ENCODE assay signal across 8 cellular contexts in the genomic region with DNA sequence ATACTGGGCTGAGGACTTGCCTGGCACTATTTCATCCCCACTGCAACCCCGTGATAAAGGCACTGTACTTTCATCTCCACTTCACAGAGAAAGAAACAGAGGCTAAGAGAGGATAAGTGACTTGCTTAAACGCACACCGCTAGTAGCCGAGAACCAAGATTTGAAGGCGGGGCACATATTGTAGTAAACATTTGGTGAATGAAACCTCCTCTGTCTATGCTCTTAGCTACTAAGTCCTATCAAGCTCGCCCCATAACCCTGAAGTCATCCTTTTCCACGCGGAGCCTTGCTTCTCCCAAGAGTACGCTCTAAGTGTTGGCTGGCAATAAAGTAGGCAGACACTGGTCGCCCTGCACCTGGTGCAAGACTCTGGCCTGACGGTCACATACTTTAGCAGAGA. TPM values are rescaled to one million over a fixed set of nuclear protein-coding genes. Genes with fewer than 3 reads are reported as not detected.
A peak's percentile ranks its signal among the peaks of the same experiment; 100 is the strongest.
DNase-seq lines count a peak whose midpoint lies in the region; ATAC-seq and TF ChIP-seq lines count a peak whose summit lies in the region.

No MANE protein-coding gene starts in this region.

- no TSS peak for BruUV-seq in Calu3 (replicated peaks; lab: Mats Ljungman, UMichigan)

- peak overlapping the region; percentile 65 for H2AFZ ChIP-seq in parathyroid adenoma

- H3K27ac Mint-ChIP-seq in Calu3 (ENCODE audit: unreplicated experiment), result no peak overlapping the region

- H3K9ac ChIP-seq in SK-N-MC (ENCODE audit: insufficient read length) (no peak overlapping the region), parathyroid adenoma (no peak overlapping the region)

- no peak overlapping the region for H3K27ac ChIP-seq in SK-N-MC
- H3K27ac ChIP-seq in parathyroid adenoma, result no peak overlapping the region

- CTCF ChIA-PET in Calu3 (lab: Charles Lee), result no interaction called here

- intact Hi-C loops in Calu3 (cut with micrococcal nuclease; ENCODE audit: unreplicated experiment), result no loop called here

- DNase-seq in Calu3 (no peak), SK-N-MC (ENCODE audit: low read depth, low spot score) (no peak), fibroblast of the aortic adventitia (ENCODE audit: low read depth) (peak; percentile 13), AML-193 (lab: John Stamatoyannopoulos, UW) (no peak), activated gamma-delta T cell (lab: John Stamatoyannopoulos, UW) (no peak), NCI-H526 treated with DMSO at 0.1 percent for 48 hours (lab: John Stamatoyannopoulos, UW) (no peak)

- peaks cover 14% of the 10 kb centered on the region for H3K36me3 Mint-ChIP-seq in Calu3 (ENCODE audit: insufficient read depth, unreplicated experiment)

- H3K4me1 ChIP-seq in parathyroid adenoma, result peaks cover 12% of the 10 kb centered on the region

- peaks cover 7% of the 10 kb centered on the region for H3K4me1 Mint-ChIP-seq in Calu3 (ENCODE audit: low read depth, unreplicated experiment)

- peak overlapping the region; percentile 78 for H3K4me3 ChIP-seq in SK-N-MC
- peak overlapping the region; percentile 75 for H3K4me3 ChIP-seq in fibroblast of the aortic adventitia (ENCODE audit: low read depth, low read length)
- peak overlapping the region; percentile 57 for H3K4me3 ChIP-seq in parathyroid adenoma (ENCODE audit: low read depth, low read length)

- TF ChIP-seq CTCF in Calu3 (IDR thresholded peaks at IDR 0.05; ENCODE audit: unreplicated experiment) (no peak), fibroblast of the aortic adventitia (IDR thresholded peaks at IDR 0.05; ENCODE audit: insufficient read depth, low read length) (no peak), parathyroid adenoma (IDR thresholded peaks at IDR 0.05) (no peak)

- H3K4me2 ChIP-seq in parathyroid adenoma (ENCODE audit: low read length), result peak overlapping the region; percentile 74

- H3K79me2 ChIP-seq in parathyroid adenoma, result peaks cover 36% of the 10 kb centered on the region

- no peaks in the 10 kb centered on the region for H3K27me3 Mint-ChIP-seq in Calu3 (ENCODE audit: unreplicated experiment)

- no peak for ATAC-seq in HG02642 (IDR thresholded peaks at IDR 0.05; ENCODE audit: poor library complexity, unreplicated experiment)

- H3K9me3 Mint-ChIP-seq in Calu3 (ENCODE audit: low read depth, unreplicated experiment), result no peaks in the 10 kb centered on the region

- H3K36me3 ChIP-seq in SK-N-MC (ENCODE audit: insufficient read depth, low read length) (no peaks in the 10 kb centered on the region), parathyroid adenoma (ENCODE audit: control insufficient read depth, insufficient read depth, low read length) (no peaks in the 10 kb centered on the region)

- no peaks in the 10 kb centered on the region for H3K27me3 ChIP-seq in parathyroid adenoma (ENCODE audit: control insufficient read depth, insufficient read depth, low read length)

- H3K9me3 ChIP-seq in SK-N-MC (ENCODE audit: low read depth, low read length), result no peaks in the 10 kb centered on the region
- H3K9me3 ChIP-seq in parathyroid adenoma (ENCODE audit: control insufficient read depth, low read length), result no peaks in the 10 kb centered on the region

- H3K4me3 Mint-ChIP-seq in Calu3 (ENCODE audit: low read depth, unreplicated experiment), result peak overlapping the region; percentile 77

RNA-seq across cellular contexts. Expression of a gene that starts 1.1 kb away (rescaled TPM):
- total RNA-seq in Calu3 (2022), result 14.3 and 15.5 TPM in 2 replicates
- 6.9 and 9.3 TPM in 2 replicates for total RNA-seq in fibroblast of the aortic adventitia (ENCODE audit: low replicate concordance)
